Comparison of ENCODE assay signal across 10 cellular contexts in the genomic region with DNA sequence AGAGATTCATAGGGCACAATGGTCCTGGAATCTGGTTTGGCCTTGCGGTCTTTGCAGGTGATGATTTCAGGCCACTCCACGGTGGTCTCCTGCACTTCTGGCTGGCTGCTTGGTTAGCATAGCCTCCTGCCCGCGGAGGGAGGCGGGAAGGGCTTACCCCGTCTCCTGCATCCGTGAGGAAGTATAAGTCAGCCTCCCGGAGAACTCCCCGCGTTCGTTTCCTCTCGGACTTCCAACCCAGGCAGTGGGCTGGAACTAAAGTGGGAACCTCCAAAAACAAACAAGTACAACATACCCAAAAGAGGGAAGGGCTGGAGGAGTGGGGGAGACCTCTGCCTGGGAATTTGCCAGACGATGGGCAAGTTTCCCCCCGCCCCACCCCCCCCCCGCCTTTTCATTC. TPM values are rescaled to one million over a fixed set of nuclear protein-coding genes. Genes with fewer than 3 reads are reported as not detected.
DNase-seq lines count a peak whose midpoint lies in the region; ATAC-seq and TF ChIP-seq lines count a peak whose summit lies in the region.
"Had no signal": no experiment of that assay in that cellular context is flagged by ENCODE, and none has a peak within 500 bp of the region (broad histone marks: within the 10 kb centered on the region; RNA-seq: fewer than 3 reads in every experiment).

No MANE protein-coding gene starts in this region.

- CTCF ChIA-PET in mammary epithelial cell (lab: Charles Lee; ENCODE audit: low non-redundant PET) = no interaction called here

- H3K4me1 ChIP-seq in mammary epithelial cell (ENCODE audit: insufficient read depth, low read length) (peaks cover 46% of the 10 kb centered on the region), subcutaneous abdominal adipose tissue (ENCODE audit: control insufficient read depth in 5 of 5, insufficient read depth in 5 of 5, low read length in 5 of 5) (peaks cover 5 to 72% (median 55%) of the 10 kb centered on the region in 5 donors)

- in situ Hi-C loops in mammary epithelial cell (cut with MboI; ENCODE audit: low sequenced_read_pairs in 2 of 2) = loop anchor here (10.0 to 25.0 kb wide), 3 partner anchors 85 to 275 kb away; no protein-coding TSS in a partner anchor

- intact Hi-C loops in mammary epithelial cell (cut with micrococcal nuclease) = loop anchor here (5.0 kb wide), 2 partner anchors 182 to 252 kb away; no protein-coding TSS in a partner anchor
- intact Hi-C loops in activated CD4-positive, alpha-beta T cell treated with anti-CD3 and anti-CD28 coated beads, Interleukin-2, amount 10 ng/mL, durations not matched to agents 24 days and 14 days (cut with micrococcal nuclease) = loop anchor here (2.0 to 5.0 kb wide), 5 partner anchors 43 to 377 kb away; a partner anchor contains a TSS

- no peak for ATAC-seq in GM19397 (IDR thresholded peaks at IDR 0.05; ENCODE audit: unreplicated experiment)

- H3K36me3 ChIP-seq in mammary epithelial cell (ENCODE audit: insufficient read depth, low read length) = peaks cover 25% of the 10 kb centered on the region
- H3K36me3 ChIP-seq in kidney epithelial cell (ENCODE audit: control insufficient read depth, insufficient read depth, low read length) = peaks cover 4% of the 10 kb centered on the region
- peaks cover 6 to 23% (median 17%) of the 10 kb centered on the region in 5 donors for H3K36me3 ChIP-seq in subcutaneous abdominal adipose tissue (ENCODE audit: control insufficient read depth in 5 of 5, insufficient read depth in 5 of 5, low read length in 5 of 5)

- H2AFZ ChIP-seq in mammary epithelial cell (ENCODE audit: low read depth, low read length) = peak overlapping the region; percentile 74

- H3K27ac ChIP-seq in mammary epithelial cell (ENCODE audit: insufficient read depth, low read depth, low read length) (peak overlapping the region; percentile 69), subcutaneous abdominal adipose tissue (ENCODE audit: low read depth, low read length) (peak overlapping the region; percentile 98)
- H3K27ac ChIP-seq: KMS-11 had no signal

- TF ChIP-seq CTCF in HFF-Myc (IDR thresholded peaks at IDR 0.05; ENCODE audit: low read depth, low read length, missing control alignments) (no peak), mammary epithelial cell (conservative IDR thresholded peaks at IDR 0.05 in 1 of 2, IDR thresholded peaks at IDR 0.05 in 1 of 2; ENCODE audit: extremely low read depth in 1 of 2, insufficient read depth in 1 of 2, low read depth in 1 of 2, low read length in 2 of 2) (no peak), kidney epithelial cell (IDR thresholded peaks at IDR 0.05; ENCODE audit: insufficient read depth, low read length, poor library complexity, severe bottlenecking) (no peak)

- H3K4me3 ChIP-seq in HFF-Myc (replicated peaks; ENCODE audit: low read depth, low read length) = peak overlapping the region; percentile 95
- H3K4me3 ChIP-seq in mammary epithelial cell (replicated peaks in 1 of 3; ENCODE audit: insufficient read depth in 1 of 3, low read depth in 2 of 3, low read length in 3 of 3) = peak overlapping the region; percentile 11 to 95 (median 86)
- H3K4me3 ChIP-seq in kidney epithelial cell (ENCODE audit: low read depth, low read length) = peak overlapping the region; percentile 96
- H3K4me3 ChIP-seq in subcutaneous abdominal adipose tissue (ENCODE audit: low read depth in 1 of 5, low read length in 5 of 5) = peak overlapping the region in 4 of 5 donors; percentile 65 to 99 (median 87)

- H3K27me3 Mint-ChIP-seq in activated CD4-positive, alpha-beta T cell treated with anti-CD3 and anti-CD28 coated beads, Interleukin-2, amount 10 ng/mL, durations not matched to agents 24 days and 14 days = peaks cover 79% of the 10 kb centered on the region

- WGBS in mammary epithelial cell (ENCODE audit: low coverage, missing lambda C conversion rate) = 14% methylated on average over 2 of the region's 15 CpGs

- H3K9ac ChIP-seq in mammary epithelial cell (ENCODE audit: insufficient read depth, low read length) (peak overlapping the region; percentile 2), subcutaneous abdominal adipose tissue (ENCODE audit: low read length in 5 of 5) (no peak overlapping the region)
- H3K9ac ChIP-seq: KMS-11 had no signal

- H3K9me3 ChIP-seq in mammary epithelial cell (replicated peaks; ENCODE audit: insufficient read depth, low read length) = no peaks in the 10 kb centered on the region
- no peaks in the 10 kb centered on the region for H3K9me3 ChIP-seq in subcutaneous abdominal adipose tissue (ENCODE audit: control insufficient read depth in 5 of 5, low read length in 5 of 5)

- H3K27ac Mint-ChIP-seq in activated CD4-positive, alpha-beta T cell treated with anti-CD3 and anti-CD28 coated beads, Interleukin-2, amount 10 ng/mL, durations not matched to agents 24 days and 14 days = no peak overlapping the region

- H3K4me3 Mint-ChIP-seq in activated CD4-positive, alpha-beta T cell treated with anti-CD3 and anti-CD28 coated beads, Interleukin-2, amount 10 ng/mL, durations not matched to agents 24 days and 14 days = no peak overlapping the region

- H3K9me3 Mint-ChIP-seq in activated CD4-positive, alpha-beta T cell treated with anti-CD3 and anti-CD28 coated beads, Interleukin-2, amount 10 ng/mL, durations not matched to agents 24 days and 14 days = no peaks in the 10 kb centered on the region

- peak overlapping the region; percentile 85 for H3K4me2 ChIP-seq in mammary epithelial cell (ENCODE audit: insufficient read depth, low read depth, low read length)
- H3K4me2 ChIP-seq: KMS-11 had no signal

- no peaks in the 10 kb centered on the region for H3K36me3 Mint-ChIP-seq in activated CD4-positive, alpha-beta T cell treated with anti-CD3 and anti-CD28 coated beads, Interleukin-2, amount 10 ng/mL, durations not matched to agents 24 days and 14 days (ENCODE audit: low read depth)

- no peaks in the 10 kb centered on the region for H3K27me3 ChIP-seq in mammary epithelial cell (ENCODE audit: insufficient read depth, low read length)
- no peaks in the 10 kb centered on the region for H3K27me3 ChIP-seq in kidney epithelial cell (ENCODE audit: control insufficient read depth, insufficient read depth, low read length)
- no peaks in the 10 kb centered on the region for H3K27me3 ChIP-seq in subcutaneous abdominal adipose tissue (ENCODE audit: control insufficient read depth in 5 of 5, insufficient read depth in 4 of 5, low read length in 5 of 5)

- H3K79me2 ChIP-seq in mammary epithelial cell (ENCODE audit: insufficient read depth, low read length) = peaks cover 28% of the 10 kb centered on the region

- dilution Hi-C loops in mammary epithelial cell (cut with HindIII; ENCODE audit: low sequenced_read_pairs) = loop anchor here (5.0 kb wide), 1 partner anchor 97 kb away; no protein-coding TSS in a partner anchor

- peaks cover 29% of the 10 kb centered on the region for H3K4me1 Mint-ChIP-seq in activated CD4-positive, alpha-beta T cell treated with anti-CD3 and anti-CD28 coated beads, Interleukin-2, amount 10 ng/mL, durations not matched to agents 24 days and 14 days

- BruUV-seq in mammary epithelial cell (replicated peaks; lab: Mats Ljungman, UMichigan) = no TSS peak

- DNase-seq in HFF-Myc (ENCODE audit: extremely low read depth, low read depth) = peak; percentile 40
- no peak for DNase-seq in mammary epithelial cell
- DNase-seq in kidney epithelial cell (ENCODE audit: low read depth) = no peak
- no peak for DNase-seq in pons (ENCODE audit: low spot score)
- no peak for DNase-seq in activated CD4-positive, alpha-beta T cell treated with anti-CD3 and anti-CD28 coated beads, Interleukin-2, amount 10 ng/mL, durations not matched to agents 24 days and 14 days
- no peak for DNase-seq in NCI-H187 (lab: John Stamatoyannopoulos, UW)
- DNase-seq: activated CD4-positive, alpha-beta T cell treated with anti-CD3 and anti-CD28 coated beads for 1 hour had no signal

- no peaks in the 10 kb centered on the region for H4K20me1 ChIP-seq in mammary epithelial cell (ENCODE audit: insufficient read depth, low read length)

RNA-seq across cellular contexts. Expression of a gene that starts 0.9 kb away (rescaled TPM):
- 100 to 1,000 TPM in 1 of 2 donors, 10 to 100 TPM in 1; 59.7 to 164 TPM for total RNA-seq in mammary epithelial cell
- polyA plus RNA-seq in mammary epithelial cell = 83.8 TPM
- polyA minus RNA-seq in mammary epithelial cell = 130 TPM
- 167 TPM in 2 replicates for total RNA-seq in kidney epithelial cell
- total RNA-seq in activated CD4-positive, alpha-beta T cell treated with anti-CD3 and anti-CD28 coated beads, Interleukin-2, amount 10 ng/mL, durations not matched to agents 24 days and 14 days = 0.14 and 0.21 TPM in 2 replicates

Comparison
In these comparisons a context has a peak if more than half of its experiments do, and no peak if none do; other contexts are left out.
1. RNA of a gene that starts 0.9 kb away (total RNA-seq): 167 TPM in kidney epithelial cell and 59.7 to 164 TPM in mammary epithelial cell; 0.14 to 0.21 TPM in activated CD4-positive, alpha-beta T cell treated with anti-CD3 and anti-CD28 coated beads, Interleukin-2, amount 10 ng/mL, durations not matched to agents 24 days and 14 days; every median in the first group is over 10 times any median in the second.
2. Peak in every context shown above with its lines, with median percentiles within 50 percentile points of each other: H3K4me3 ChIP-seq.